ENCODE assay signal across 9 cellular contexts in the genomic region with DNA sequence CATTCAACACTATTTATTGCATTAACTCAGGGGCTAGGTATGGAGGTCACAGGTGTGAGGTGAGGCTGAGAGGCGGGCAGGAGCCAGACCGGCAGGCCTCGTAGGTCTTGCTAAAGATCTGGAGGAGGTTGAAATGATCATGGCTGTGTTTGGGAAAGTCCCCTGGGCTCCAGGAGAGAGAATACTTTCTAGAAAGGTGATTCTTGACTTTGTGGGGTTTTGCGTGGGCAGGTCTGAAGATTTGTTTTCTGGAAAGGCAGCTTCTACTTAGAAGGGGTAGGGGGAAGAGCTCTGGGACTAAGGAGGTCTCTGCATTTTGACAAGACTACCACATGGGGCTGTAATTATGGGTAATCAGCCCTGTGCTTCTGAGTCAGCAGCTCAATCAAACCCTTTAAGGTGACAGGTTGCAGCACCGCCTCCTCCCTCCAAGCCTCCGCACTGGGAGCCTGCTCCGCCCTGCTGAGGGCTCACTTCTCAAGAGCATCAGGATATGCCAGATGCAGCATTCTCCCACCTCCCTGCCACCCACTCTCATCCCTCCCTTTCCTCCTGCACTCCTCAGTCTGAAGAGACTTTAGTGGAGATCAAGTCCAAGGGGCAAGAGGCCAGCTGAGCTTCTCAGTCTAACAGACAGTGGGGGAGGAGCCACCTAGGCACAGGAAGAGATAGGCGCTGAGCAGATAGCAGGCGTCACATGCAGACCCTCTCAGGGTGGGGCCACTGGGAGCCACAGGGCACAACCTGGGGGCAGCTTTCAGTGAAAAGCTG. TPM values are rescaled to one million over a fixed set of nuclear protein-coding genes. Genes with fewer than 3 reads are reported as not detected.
DNase-seq lines count a peak whose midpoint lies in the region; ATAC-seq and TF ChIP-seq lines count a peak whose summit lies in the region.
"Had no signal": no experiment of that assay in that cellular context is flagged by ENCODE, and none has a peak within 500 bp of the region (broad histone marks: within the 10 kb centered on the region; RNA-seq: fewer than 3 reads in every experiment).

No MANE protein-coding gene starts in this region.

- H3K9me2 ChIP-seq in hepatocyte (replicated peaks; ENCODE audit: insufficient read depth): no peaks in the 10 kb centered on the region

- 77% methylated on average over 7 of the region's 9 CpGs for WGBS in hepatocyte (ENCODE audit: low lambda C conversion rate, missing lambda C conversion rate)
- 91% methylated on average over 9 of the region's 9 CpGs for WGBS in esophagus muscularis mucosa

- CTCF ChIA-PET in RWPE1 (lab: Yijun Ruan, JAX): no interaction called here

- no peak for ATAC-seq in GM21528 (IDR thresholded peaks at IDR 0.05; ENCODE audit: low FRiP score, unreplicated experiment)

- peak overlapping the region; percentile 7 for H3K4me2 ChIP-seq in hepatocyte

- no peak for TF ChIP-seq EP300 in esophagus muscularis mucosa (IDR thresholded peaks at IDR 0.05)

- no peaks in the 10 kb centered on the region for H3K9me3 ChIP-seq in hepatocyte (ENCODE audit: low read depth)
- H3K9me3 ChIP-seq in esophagus muscularis mucosa: no peaks in the 10 kb centered on the region

- peaks cover 17% of the 10 kb centered on the region for H3K4me1 ChIP-seq in hepatocyte (ENCODE audit: insufficient read depth)
- peaks cover 8 to 12% (median 10%) of the 10 kb centered on the region in 4 donors for H3K4me1 ChIP-seq in esophagus muscularis mucosa

- TF ChIP-seq POLR2A in esophagus muscularis mucosa (IDR thresholded peaks at IDR 0.05; ENCODE audit: low read depth): no peak

- peak overlapping the region; percentile 83 for H3K27ac ChIP-seq in RWPE1
- peak overlapping the region; percentile 84 for H3K27ac ChIP-seq in hepatocyte
- H3K27ac ChIP-seq in esophagus muscularis mucosa (replicated peaks in 1 of 4): peak overlapping the region in 1 of 4 donors; percentile 14

- no peaks in the 10 kb centered on the region for H4K20me1 ChIP-seq in hepatocyte (ENCODE audit: insufficient read depth, poor library complexity, severe bottlenecking)

- no peak for TF ChIP-seq CTCF in RWPE1 (conservative IDR thresholded peaks at IDR 0.05; ENCODE audit: low read depth)
- TF ChIP-seq CTCF in hepatocyte (IDR thresholded peaks at IDR 0.05; ENCODE audit: poor library complexity): no peak
- TF ChIP-seq CTCF in esophagus muscularis mucosa (IDR thresholded peaks at IDR 0.05): no peak

- no peak overlapping the region for H3K4me3 ChIP-seq in hepatocyte
- no peak overlapping the region for H3K4me3 ChIP-seq in esophagus muscularis mucosa

- intact Hi-C loops in esophagus muscularis mucosa (cut with DNase I): no loop called here

- no peaks in the 10 kb centered on the region for H3K36me3 ChIP-seq in hepatocyte (replicated peaks; ENCODE audit: insufficient read depth, low read depth)
- H3K36me3 ChIP-seq in esophagus muscularis mucosa: no peaks in the 10 kb centered on the region

- H3K79me2 ChIP-seq in hepatocyte: no peaks in the 10 kb centered on the region

- POLR2A ChIA-PET in RWPE1 (lab: Yijun Ruan, JAX; ENCODE audit: low non-redundant PET): no interaction called here

- H3K27me3 ChIP-seq in hepatocyte (no peaks in the 10 kb centered on the region), esophagus muscularis mucosa (no peaks in the 10 kb centered on the region)

- peak; percentile 53 for DNase-seq in activated CD4-positive, alpha-beta T cell treated with anti-CD3 and anti-CD28 coated beads for 48 hours
- no peak for DNase-seq in activated CD4-positive, alpha-beta T cell treated with anti-CD3 and anti-CD28 coated beads for 1 hour
- DNase-seq in RWPE1 (ENCODE audit: low spot score) (no peak), hepatocyte (ENCODE audit: low spot score) (peak; percentile 81), esophagus muscularis mucosa (ENCODE audit: extremely low spot score) (no peak), DMS53 (lab: John Stamatoyannopoulos, UW) (no peak)
- peak; percentile 4 to 14 for DNase-seq in stimulated activated CD4-positive, alpha-beta T cell treated with anti-CD3 and anti-CD28 coated beads, Interleukin-4, amount 100 ng/mL, for 48 hours (ENCODE audit: low read depth in 2 of 2)
- DNase-seq: NCI-H1930 had no signal

- H2AFZ ChIP-seq in hepatocyte: no peak overlapping the region

RNA-seq across cellular contexts. Expression of a gene that starts 30.5 kb away (rescaled TPM):
- total RNA-seq in hepatocyte: 84.7 and 87.2 TPM in 2 replicates
- polyA plus RNA-seq in hepatocyte: 23.1 and 31.3 TPM in 2 replicates
- total RNA-seq in esophagus muscularis mucosa: 10 to 100 TPM in 3 of 4 donors, 1 to 10 TPM in 1; 7.5 to 10.6 (median 10.2) TPM

RNA-seq across cellular contexts. Expression of a gene that starts 56.5 kb away (rescaled TPM):
- total RNA-seq in hepatocyte (not detected in 2 replicates), esophagus muscularis mucosa (under 1 TPM; 0.19 to 0.98 (median 0.75) TPM)
- not detected in 2 replicates for polyA plus RNA-seq in hepatocyte

Comparison
In these comparisons a context has a peak if more than half of its experiments do, and no peak if none do; other contexts are left out.
1. DNase-seq: peak in activated CD4-positive, alpha-beta T cell treated with anti-CD3 and anti-CD28 coated beads for 48 hours (single experiment), hepatocyte (single experiment) and stimulated activated CD4-positive, alpha-beta T cell treated with anti-CD3 and anti-CD28 coated beads, Interleukin-4, amount 100 ng/mL, for 48 hours (2 of 2); none in activated CD4-positive, alpha-beta T cell treated with anti-CD3 and anti-CD28 coated beads for 1 hour (single experiment), RWPE1 (single experiment), esophagus muscularis mucosa (single experiment) and DMS53 (single experiment).